In genomic region chr19:29001922-29002247, GRCh38 we compare ENCODE assay signal across 1 cellular context.
TF ChIP-seq lines count a peak whose summit lies in the region.

No MANE protein-coding gene starts in this region.

TF ChIP-seq in GM23338, 12 proteins besides CTCF, POLR2A, EP300 and RAD21:
- TF ChIP-seq NANOG (IDR thresholded peaks at IDR 0.05; ENCODE audit: borderline replicate concordance) (no peak), ZNF114 (CRISPR knock-in tag; IDR thresholded peaks at IDR 0.05) (no peak), REST (IDR thresholded peaks at IDR 0.05; ENCODE audit: unreplicated experiment) (no peak), ETS1 (IDR thresholded peaks at IDR 0.05) (no peak), JUNB (IDR thresholded peaks at IDR 0.05; ENCODE audit: unreplicated experiment) (no peak), ZNF331 (CRISPR knock-in tag; IDR thresholded peaks at IDR 0.05; ENCODE audit: low read depth) (no peak), ZNF462 (CRISPR knock-in tag; IDR thresholded peaks at IDR 0.05) (no peak), STAT1 (IDR thresholded peaks at IDR 0.05; ENCODE audit: unreplicated experiment) (no peak), EZH2 (IDR thresholded peaks at IDR 0.05; ENCODE audit: low read depth, unreplicated experiment) (no peak), EZH2phosphoT487 (IDR thresholded peaks at IDR 0.05; ENCODE audit: unreplicated experiment) (no peak), CREB1 (CRISPR knock-in tag; IDR thresholded peaks at IDR 0.05; ENCODE audit: low read depth) (no peak), POLR2AphosphoS5 (IDR thresholded peaks at IDR 0.05; ENCODE audit: low read depth) (no peak)
